ENCODE assay signal across 15 cellular contexts in genomic region chr20:40551125-40551530, GRCh38.
"Had no signal": no experiment of that assay in that cellular context is flagged by ENCODE, and none has a peak within 500 bp of the region (broad histone marks: within the 10 kb centered on the region; RNA-seq: fewer than 3 reads in every experiment).

No MANE protein-coding gene starts in this region.

- H3K27me3 ChIP-seq: heart right ventricle, uterus had no signal

- H3K4me3 ChIP-seq: coronary artery, heart right ventricle, uterus had no signal

- H3K27ac ChIP-seq: coronary artery, heart right ventricle, uterus had no signal

- H3K36me3 ChIP-seq: heart right ventricle, uterus had no signal

- H3K9me3 ChIP-seq: uterus had no signal

- DNase-seq: activated B cell treated with CpG ODN at 0.5 μM for 24 hours; activated CD4-positive, alpha-beta T cell treated with anti-CD3 and anti-CD28 coated beads, Interleukin-2, amount 10 ng/mL, durations not matched to agents 7 days and 5 days; activated naive CD4-positive, alpha-beta T cell treated with anti-CD3 and anti-CD28 coated beads for 36 hours; activated T-cell treated with anti-CD3 and anti-CD28 coated beads for 4 hours; central memory CD4-positive, alpha-beta T cell; effector CD4-positive, alpha-beta T cell; islet precursor cell; natural killer cell; nucleus accumbens; stimulated activated CD4-positive, alpha-beta T cell treated with anti-CD3 and anti-CD28 coated beads, Interleukin-15, amount 100 ng/mL, for 24 hours; stimulated activated CD4-positive, alpha-beta T cell treated with anti-CD3 and anti-CD28 coated beads, Interleukin-4, amount 100 ng/mL, for 24 hours; uterus had no signal

- H3K4me1 ChIP-seq: heart right ventricle, uterus had no signal

- ATAC-seq: activated T-helper 17 cell treated with anti-CD3 and anti-CD28 coated beads, Interleukin-2, amount 50 U/mL, for 72 hours; natural killer cell had no signal
